1 cellular context compared by ENCODE assay signal in the genomic region with DNA sequence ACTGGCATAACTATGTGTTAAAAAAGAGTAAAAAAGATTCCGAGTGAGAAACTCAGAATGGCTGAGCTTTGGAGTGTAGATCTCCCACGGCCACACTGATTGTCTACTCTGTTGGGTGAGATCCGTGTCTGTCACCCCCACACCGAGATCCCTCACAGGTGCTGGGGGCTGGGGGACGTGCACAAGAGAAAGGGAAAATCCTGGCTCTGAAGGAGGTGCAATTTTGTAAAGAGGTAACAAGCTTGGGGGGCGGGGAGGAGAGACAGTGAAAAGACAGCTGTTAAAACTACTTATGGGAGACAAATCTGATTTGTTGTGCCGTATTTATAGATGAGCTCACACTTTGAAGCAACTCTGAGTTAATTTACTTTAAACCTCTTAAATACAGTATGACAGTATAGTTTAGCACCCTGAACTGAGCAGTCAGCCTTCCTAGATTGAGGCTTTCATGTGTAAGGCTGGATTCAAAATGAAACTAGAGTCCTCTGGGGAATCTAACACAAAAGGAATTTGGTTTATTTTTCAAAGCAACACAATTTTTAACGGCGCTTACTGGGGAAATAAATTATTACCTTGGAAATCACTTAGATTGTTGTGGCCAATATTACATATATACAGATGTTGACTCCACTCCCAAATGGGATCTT.
TF ChIP-seq lines count a peak whose summit lies in the region.

No MANE protein-coding gene starts in this region.

TF ChIP-seq in H1, 55 proteins besides CTCF, POLR2A, EP300 and RAD21 (continued from another document):
- TF ChIP-seq TBP (IDR thresholded peaks at IDR 0.05; ENCODE audit: low read depth, low read length): no peak
- TF ChIP-seq ASH2L (IDR thresholded peaks at IDR 0.05; ENCODE audit: low read length): no peak
- no peak for TF ChIP-seq TEAD4 (IDR thresholded peaks at IDR 0.05; ENCODE audit: low read depth, low read length)
- no peak for TF ChIP-seq FOSL1 (IDR thresholded peaks at IDR 0.05; ENCODE audit: insufficient read depth, low read depth, low read length)
TF ChIP-seq in H1: peak in this region for 0.
